12 cellular contexts compared by ENCODE assay signal in genomic region chr11:65590240-65590738, GRCh38. TPM values are rescaled to one million over a fixed set of nuclear protein-coding genes. Genes with fewer than 3 reads are reported as not detected.
A peak's percentile ranks its signal among the peaks of the same experiment; 100 is the strongest.
DNase-seq lines count a peak whose midpoint lies in the region; ATAC-seq and TF ChIP-seq lines count a peak whose summit lies in the region.
"Had no signal": no experiment of that assay in that cellular context is flagged by ENCODE, and none has a peak within 500 bp of the region (broad histone marks: within the 10 kb centered on the region; RNA-seq: fewer than 3 reads in every experiment).

No MANE protein-coding gene starts in this region.

- no peaks in the 10 kb centered on the region for H3K27me3 Mint-ChIP-seq in activated naive CD8-positive, alpha-beta T cell treated with anti-CD3 and anti-CD28 coated beads, Interleukin-2, amount 50 U/mL, for 24 hours

- peaks cover 2% of the 10 kb centered on the region for H4K20me1 ChIP-seq in Loucy (ENCODE audit: insufficient read depth, low read length, poor library complexity, severe bottlenecking)

- DNase-seq in NCI-H345 (lab: John Stamatoyannopoulos, UW) = peak; percentile 42
- DNase-seq in NCI-H345 treated with DMSO at 0.1 percent for 48 hours (lab: John Stamatoyannopoulos, UW; ENCODE audit: unreplicated experiment) = no peak
- DNase-seq in activated naive CD8-positive, alpha-beta T cell treated with anti-CD3 and anti-CD28 coated beads, Interleukin-2, amount 50 U/mL, for 24 hours = no peak
- no peak for DNase-seq in sciatic nerve (ENCODE audit: low spot score)
- no peak for DNase-seq in SW480 (ENCODE audit: low spot score)
- DNase-seq in UCSD-AML1 (lab: John Stamatoyannopoulos, UW; ENCODE audit: unreplicated experiment) = no peak
- no peak for DNase-seq in OCI-M1 (lab: John Stamatoyannopoulos, UW)
- DNase-seq: caudate nucleus had no signal

- H3K4me1 Mint-ChIP-seq in activated naive CD8-positive, alpha-beta T cell treated with anti-CD3 and anti-CD28 coated beads, Interleukin-2, amount 50 U/mL, for 24 hours = peaks cover 42% of the 10 kb centered on the region

- H3K4me3 ChIP-seq in Loucy (ENCODE audit: low read length, poor library complexity, severe bottlenecking) = no peak overlapping the region
- H3K4me3 ChIP-seq: pancreas, tibial nerve had no signal

- H3K9me3 Mint-ChIP-seq in activated naive CD8-positive, alpha-beta T cell treated with anti-CD3 and anti-CD28 coated beads, Interleukin-2, amount 50 U/mL, for 24 hours = no peaks in the 10 kb centered on the region

- H3K4me2 ChIP-seq in Loucy (ENCODE audit: low read depth, low read length, poor library complexity, severe bottlenecking) = no peak overlapping the region

- no peaks in the 10 kb centered on the region for H3K27me3 ChIP-seq in Loucy (ENCODE audit: insufficient read depth, low read length, poor library complexity, severe bottlenecking)
- H3K27me3 ChIP-seq: pancreas, tibial nerve had no signal

- peak overlapping the region; percentile 28 for H3K27ac Mint-ChIP-seq in activated naive CD8-positive, alpha-beta T cell treated with anti-CD3 and anti-CD28 coated beads, Interleukin-2, amount 50 U/mL, for 24 hours

- no peaks in the 10 kb centered on the region for H3K9me3 ChIP-seq in Loucy (ENCODE audit: insufficient read depth, low read depth, low read length)
- H3K9me3 ChIP-seq: pancreas, tibial nerve had no signal

- peaks cover 14% of the 10 kb centered on the region for H3K36me3 Mint-ChIP-seq in activated naive CD8-positive, alpha-beta T cell treated with anti-CD3 and anti-CD28 coated beads, Interleukin-2, amount 50 U/mL, for 24 hours (ENCODE audit: low read depth)

- no peak for TF ChIP-seq CTCF in Loucy (conservative IDR thresholded peaks at IDR 0.05; ENCODE audit: low read length)

- intact Hi-C loops in sciatic nerve (cut with DNase I) = loop anchor here (10.0 kb wide), 2 partner anchors 45 to 215 kb away; no protein-coding TSS in a partner anchor

- no peaks in the 10 kb centered on the region for H3K36me3 ChIP-seq in Loucy (ENCODE audit: insufficient read depth, low read length)
- H3K36me3 ChIP-seq: pancreas had no signal

- H3K9me2 ChIP-seq in Loucy (replicated peaks; ENCODE audit: low read depth, low read length) = no peaks in the 10 kb centered on the region

- H3F3A ChIP-seq in Loucy (ENCODE audit: low read depth) = no peaks in the 10 kb centered on the region

- H3K4me3 Mint-ChIP-seq in activated naive CD8-positive, alpha-beta T cell treated with anti-CD3 and anti-CD28 coated beads, Interleukin-2, amount 50 U/mL, for 24 hours = no peak overlapping the region

- ATAC-seq in activated naive CD8-positive, alpha-beta T cell treated with anti-CD3 and anti-CD28 coated beads, Interleukin-2, amount 50 U/mL, for 24 hours = no peak
- peak; percentile 2 for ATAC-seq in sciatic nerve
- ATAC-seq: pancreas had no signal

- peak overlapping the region; percentile 38 for H3K9ac ChIP-seq in Loucy (ENCODE audit: low read depth, low read length, poor library complexity, severe bottlenecking)

- H3K4me1 ChIP-seq in Loucy (ENCODE audit: insufficient read depth, low read length, poor library complexity, severe bottlenecking) = peaks cover 20% of the 10 kb centered on the region
- H3K4me1 ChIP-seq: pancreas had no signal

- no peak overlapping the region for H2AFZ ChIP-seq in Loucy (ENCODE audit: low read length)

- no peaks in the 10 kb centered on the region for H3K79me2 ChIP-seq in Loucy (ENCODE audit: insufficient read depth, low read length)

RNA-seq across cellular contexts. Expression of gene KCNK7, which starts 5.3 kb away (rescaled TPM):
- 1.5 TPM for total RNA-seq in sciatic nerve
- total RNA-seq: NCI-H460 had no signal

RNA-seq across cellular contexts. Expression of gene EHBP1L1, which starts 14.4 kb away (rescaled TPM):
- total RNA-seq in sciatic nerve = 149 TPM

RNA-seq across cellular contexts. Expression of gene FAM89B, which starts 18.0 kb away (rescaled TPM):
- 44.1 TPM for total RNA-seq in sciatic nerve

RNA-seq across cellular contexts. Expression of gene ZNRD2, which starts 20.0 kb away (rescaled TPM):
- 23.7 TPM for total RNA-seq in sciatic nerve

RNA-seq across cellular contexts. Expression of gene MAP3K11, which starts 23.7 kb away (rescaled TPM):
- 132 TPM for total RNA-seq in sciatic nerve
